In genomic region chr19:40737102-40737644, GRCh38 we compare ENCODE assay signal across 1 cellular context.
TF ChIP-seq lines count a peak whose summit lies in the region.

No MANE protein-coding gene starts in this region.

TF ChIP-seq in GM12878, 131 proteins besides CTCF, POLR2A, EP300 and RAD21:
- TF ChIP-seq ETV6 (conservative IDR thresholded peaks at IDR 0.05 in 1 of 2, IDR thresholded peaks at IDR 0.05 in 1 of 2; ENCODE audit: borderline replicate concordance in 1 of 2, low read depth in 1 of 2) (no peak), ATF2 (IDR thresholded peaks at IDR 0.05; ENCODE audit: low read length) (no peak), BCL11A (IDR thresholded peaks at IDR 0.05; ENCODE audit: low read depth, low read length) (no peak), FOXM1 (IDR thresholded peaks at IDR 0.05; ENCODE audit: low read depth, low read length) (no peak), CEBPZ (IDR thresholded peaks at IDR 0.05; ENCODE audit: low read depth, low read length) (no peak), SUPT20H (IDR thresholded peaks at IDR 0.05; ENCODE audit: borderline replicate concordance, control insufficient read depth, low read depth, low read length) (no peak), SIN3A (IDR thresholded peaks at IDR 0.05; ENCODE audit: low read depth, low read length) (no peak), TBL1XR1 (IDR thresholded peaks at IDR 0.05; ENCODE audit: low read depth, low read length) (no peak), MEF2B (IDR thresholded peaks at IDR 0.05; ENCODE audit: partially characterized antibody, poor library complexity, severe bottlenecking) (no peak), FOS (IDR thresholded peaks at IDR 0.05; ENCODE audit: borderline replicate concordance, extremely low read depth, insufficient read length) (no peak)
TF ChIP-seq in GM12878: peak in this region for 0.
